In the genomic region with DNA sequence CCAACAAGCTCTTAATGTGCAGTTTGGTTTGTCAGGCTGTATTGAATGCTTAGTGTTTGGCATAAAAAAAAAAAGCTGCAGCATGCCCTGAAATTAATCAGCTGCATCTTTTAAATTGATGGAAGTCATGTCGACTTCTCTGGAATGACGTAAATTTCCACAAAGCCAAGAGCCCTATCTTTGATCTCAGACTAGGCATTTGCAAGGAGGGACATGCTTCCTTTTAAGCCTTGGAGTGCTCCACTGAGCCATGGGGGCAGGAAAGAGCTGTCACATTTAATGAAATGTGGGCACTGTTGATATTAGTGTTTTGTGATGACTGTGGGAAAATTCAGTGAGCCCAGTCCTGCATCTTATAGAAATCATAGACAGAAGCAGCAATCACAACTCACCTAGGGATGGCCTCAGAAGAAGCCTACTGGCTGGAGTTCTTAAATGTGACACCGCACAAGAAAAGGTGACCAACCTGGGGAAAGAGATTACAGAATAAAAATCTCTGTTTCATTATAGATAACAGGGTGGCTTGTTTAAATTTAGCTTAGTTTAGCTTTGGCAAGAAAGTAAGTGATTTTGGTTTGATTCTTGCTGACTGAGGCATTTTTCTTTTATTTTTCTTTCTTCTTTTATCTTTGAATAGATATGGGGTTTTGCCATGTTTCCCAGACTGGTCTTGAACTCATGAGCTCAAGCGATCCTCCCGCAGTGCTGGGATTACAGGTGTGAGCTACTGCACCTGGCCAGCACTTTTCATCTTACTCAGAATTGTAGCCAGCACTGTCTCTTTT, we compare ENCODE assay signal across 22 cellular contexts.
"Had no signal": no experiment of that assay in that cellular context is flagged by ENCODE, and none has a peak within 500 bp of the region (broad histone marks: within the 10 kb centered on the region; RNA-seq: fewer than 3 reads in every experiment).

No MANE protein-coding gene starts in this region.

- H3K36me3 ChIP-seq: ascending aorta, brain microvascular endothelial cell, gastrocnemius medialis, ovary, thoracic aorta had no signal

- H3K4me2 ChIP-seq: hepatocyte had no signal

- H3K79me2 ChIP-seq: hepatocyte had no signal

- ATAC-seq: effector memory CD8-positive, alpha-beta T cell; gastrocnemius medialis; left ventricle myocardium superior; stimulated activated effector memory CD8-positive, alpha-beta T cell treated with anti-CD3 and anti-CD28 coated beads, Interleukin-12 subunit alpha, Interleukin-12 subunit beta, amount 100 ng/mL, for 72 hours had no signal

- DNase-seq: activated CD4-positive, alpha-beta T cell treated with anti-CD3 and anti-CD28 coated beads for 4 hours; activated CD4-positive, alpha-beta T cell treated with anti-CD3 and anti-CD28 coated beads, Interleukin-2, amount 50 U/mL, for 4 hours; activated CD8-positive, alpha-beta memory T cell treated with anti-CD3 and anti-CD28 coated beads for 24 hours; activated effector memory CD4-positive, alpha-beta T cell treated with anti-CD3 and anti-CD28 coated beads, Interleukin-2, amount 50 U/mL, for 16 hours; activated naive CD4-positive, alpha-beta T cell treated with anti-CD3 and anti-CD28 coated beads for 36 hours; activated naive CD8-positive, alpha-beta T cell treated with anti-CD3 and anti-CD28 coated beads, Interleukin-2, amount 10 ng/mL, durations not matched to agents 7 days and 5 days; activated T-cell treated with anti-CD3 and anti-CD28 coated beads, Interleukin-2, amount 50 U/mL, for 1 hour; brain microvascular endothelial cell; cortex of kidney; effector memory CD8-positive, alpha-beta T cell; erythroblast; gastrocnemius medialis; glutamatergic neuron; islet precursor cell; left ventricle myocardium superior; ovary; stimulated activated CD4-positive, alpha-beta T cell treated with anti-CD3 and anti-CD28 coated beads, Interleukin-2, amount 100 ng/mL, for 48 hours; T1000 had no signal

- H3K27me3 ChIP-seq: ascending aorta, brain microvascular endothelial cell, gastrocnemius medialis, hepatocyte, ovary had no signal

- H3K9me3 ChIP-seq: ascending aorta, gastrocnemius medialis, ovary, thoracic aorta had no signal

- H3K27ac ChIP-seq: ascending aorta, brain microvascular endothelial cell, gastrocnemius medialis, hepatocyte, ovary, thoracic aorta had no signal

- H3K4me3 ChIP-seq: ascending aorta, gastrocnemius medialis, hepatocyte, ovary, thoracic aorta had no signal

- H2AFZ ChIP-seq: hepatocyte had no signal

- H3K4me1 ChIP-seq: ascending aorta, gastrocnemius medialis had no signal
